1 cellular context compared by ENCODE assay signal in genomic region chr2:237283136-237283928, GRCh38.
TF ChIP-seq lines count a peak whose summit lies in the region.

No MANE protein-coding gene starts in this region.

TF ChIP-seq in SK-N-SH treated with all-trans-retinoic acid at 6 μM for 48 hours, 23 proteins besides CTCF, POLR2A, EP300 and RAD21 (continued from another document):
- TF ChIP-seq PPARA (CRISPR knock-in tag; IDR thresholded peaks at IDR 0.05; ENCODE audit: borderline replicate concordance), result no peak
- no peak for TF ChIP-seq RARB (CRISPR knock-in tag; IDR thresholded peaks at IDR 0.05)
